10 cellular contexts compared by ENCODE assay signal in the genomic region with DNA sequence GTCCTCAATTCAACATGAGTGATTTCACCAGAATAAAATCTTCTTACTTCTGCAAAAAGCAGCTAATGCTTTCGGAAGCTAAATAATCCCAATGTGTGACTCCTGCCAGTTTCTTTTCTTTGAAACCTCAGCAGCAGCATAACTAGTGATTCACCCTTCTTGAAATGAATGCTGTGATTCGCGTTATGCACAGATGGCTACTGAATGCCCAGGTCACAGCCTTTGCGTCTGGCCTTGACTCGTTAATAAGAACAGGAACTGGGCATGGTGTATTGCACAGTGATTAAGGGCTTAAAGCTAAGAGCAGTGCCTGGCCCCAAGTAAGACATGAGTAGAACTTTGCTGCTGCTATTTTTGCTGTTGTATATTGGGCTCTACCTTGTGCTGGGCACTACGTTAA. TPM values are rescaled to one million over a fixed set of nuclear protein-coding genes. Genes with fewer than 3 reads are reported as not detected.
DNase-seq lines count a peak whose midpoint lies in the region; ATAC-seq and TF ChIP-seq lines count a peak whose summit lies in the region.
"Had no signal": no experiment of that assay in that cellular context is flagged by ENCODE, and none has a peak within 500 bp of the region (broad histone marks: within the 10 kb centered on the region; RNA-seq: fewer than 3 reads in every experiment).

No MANE protein-coding gene starts in this region.

- CTCF ChIA-PET in BJ (lab: Yijun Ruan, JAX) = interaction anchor here (0.8 to 1.2 kb wide), 4 partner anchors 14 to 40 kb away, joined by 3 read pairs; no protein-coding TSS in a partner anchor

- H3K27me3 ChIP-seq in BJ (ENCODE audit: control insufficient read depth, insufficient read depth, low read length) = 0 out of 2 replicates have a peak, but pooled peaks cover 1% of the 10 kb centered on the region
- no peaks in the 10 kb centered on the region for H3K27me3 ChIP-seq in brain microvascular endothelial cell (replicated peaks)
- H3K27me3 ChIP-seq in left lung = no peaks in the 10 kb centered on the region
- H3K27me3 ChIP-seq in BE2C = peaks cover 3% of the 10 kb centered on the region; the same call in 1 of the 2 replicates

- H3K27ac ChIP-seq in brain microvascular endothelial cell (no peak overlapping the region), left lung (no peak overlapping the region)

- ATAC-seq in HG03460 (IDR thresholded peaks at IDR 0.05; ENCODE audit: unreplicated experiment) (peak; percentile 50), left lung (peak; percentile 65), GM18861 (IDR thresholded peaks at IDR 0.05; ENCODE audit: unreplicated experiment) (no peak)

- TF ChIP-seq CTCF in BJ (IDR thresholded peaks at IDR 0.05; ENCODE audit: insufficient read depth, low read depth, low read length) (no peak), brain microvascular endothelial cell (IDR thresholded peaks at IDR 0.05; ENCODE audit: low read depth, low read length, missing control alignments) (no peak), left lung (IDR thresholded peaks at IDR 0.05) (no peak), BE2C (IDR thresholded peaks at IDR 0.05; ENCODE audit: low read depth, low read length) (no peak)

- H3K4me1 ChIP-seq in left lung (peaks cover 0 to 5% of the 10 kb centered on the region in 2 donors), BE2C (no peaks in the 10 kb centered on the region)

- H3K4me3 ChIP-seq in BJ (ENCODE audit: low read depth, low read length) (no peak overlapping the region), brain microvascular endothelial cell (ENCODE audit: low read depth, low read length) (no peak overlapping the region), left lung (no peak overlapping the region), BE2C (ENCODE audit: low read depth, low read length) (no peak overlapping the region)

- H3K9me3 ChIP-seq in left lung (no peaks in the 10 kb centered on the region), BE2C (no peaks in the 10 kb centered on the region)

- POLR2A ChIA-PET in BJ (lab: Charles Lee) = no interaction called here

- DNase-seq in BJ (ENCODE audit: low read depth) (peak; percentile 66), brain microvascular endothelial cell (peak; percentile 74), left lung (no peak), BE2C (no peak), DMS153 treated with DMSO at 0.1 percent for 48 hours (lab: John Stamatoyannopoulos, UW; ENCODE audit: unreplicated experiment) (no peak), NCI-H2227 (lab: John Stamatoyannopoulos, UW; ENCODE audit: unreplicated experiment) (no peak)
- DNase-seq: DMS153; stimulated activated CD4-positive, alpha-beta T cell treated with anti-CD3 and anti-CD28 coated beads, Interleukin-2, amount 100 ng/mL, for 24 hours had no signal

- H3K36me3 ChIP-seq in BJ (ENCODE audit: control insufficient read depth, insufficient read depth, low read length) = no peaks in the 10 kb centered on the region
- H3K36me3 ChIP-seq in brain microvascular endothelial cell (replicated peaks) = no peaks in the 10 kb centered on the region
- no peaks in the 10 kb centered on the region for H3K36me3 ChIP-seq in left lung
- no peaks in the 10 kb centered on the region for H3K36me3 ChIP-seq in BE2C

- intact Hi-C loops in left lung (cut with DNase I) = no loop called here

- in situ Hi-C loops in brain microvascular endothelial cell (cut with HindIII; ENCODE audit: low pct_ligation_motif_present, low sequenced_read_pairs) = no loop called here

RNA-seq across cellular contexts. Expression of gene CGNL1, which starts 19.0 kb away (rescaled TPM):
- 0.06 and 0.09 TPM in 2 replicates for polyA plus RNA-seq in BJ (2011; rRNA removed)
- 0.05 TPM in 2 replicates for polyA minus RNA-seq in BJ (2011; rRNA and poly(A)+ RNA removed)
- total RNA-seq in left lung = 10 to 100 TPM; 31.2 to 68.1 TPM
- 0.26 TPM for polyA plus RNA-seq in BE2C (2012; ENCODE audit: insufficient read depth, insufficient read length, low read depth)

Comparison
In these comparisons a context has a peak if more than half of its experiments do, and no peak if none do; other contexts are left out.
1. DNase-seq: peak in BJ (single experiment) and brain microvascular endothelial cell (single experiment); none in left lung (0 of 2), BE2C (single experiment), DMS153 treated with DMSO at 0.1 percent for 48 hours (single experiment) and NCI-H2227 (single experiment).